20 cellular contexts compared by ENCODE assay signal in genomic region chr10:99538287-99538917, GRCh38. TPM values are rescaled to one million over a fixed set of nuclear protein-coding genes. Genes with fewer than 3 reads are reported as not detected.
"Had no signal": no experiment of that assay in that cellular context is flagged by ENCODE, and none has a peak within 500 bp of the region (broad histone marks: within the 10 kb centered on the region; RNA-seq: fewer than 3 reads in every experiment).

No MANE protein-coding gene starts in this region.

- H3K4me3 Mint-ChIP-seq: activated CD4-positive, alpha-beta T cell treated with anti-CD3 and anti-CD28 coated beads for 36 hours; activated naive CD8-positive, alpha-beta T cell; T-helper 2 cell treated with Interferon-gamma antibody and Interleukin-4, amounts not matched to agents 5 μg/mL and 100 μg/mL, for 36 hours had no signal

- ATAC-seq: activated CD4-positive, alpha-beta T cell treated with anti-CD3 and anti-CD28 coated beads for 36 hours; gastroesophageal sphincter; heart left ventricle; naive thymus-derived CD4-positive, alpha-beta T cell; sciatic nerve had no signal

- H3K4me3 ChIP-seq: esophagus muscularis mucosa, gastroesophageal sphincter, heart left ventricle, tibial artery, uterus had no signal

- H3K27ac ChIP-seq: brain microvascular endothelial cell, esophagus muscularis mucosa, gastroesophageal sphincter, tibial artery, uterus had no signal

- FAIRE-seq: colon, TTC549 had no signal

- H3K27ac Mint-ChIP-seq: activated CD4-positive, alpha-beta T cell treated with anti-CD3 and anti-CD28 coated beads for 36 hours; activated naive CD8-positive, alpha-beta T cell; naive thymus-derived CD4-positive, alpha-beta T cell had no signal

- DNase-seq: activated CD4-positive, alpha-beta T cell treated with anti-CD3 and anti-CD28 coated beads for 36 hours; activated CD4-positive, alpha-beta T cell treated with anti-CD3 and anti-CD28 coated beads, Interleukin-2, amount 50 U/mL, for 48 hours; activated gamma-delta T cell; brain microvascular endothelial cell; central memory CD4-positive, alpha-beta T cell; heart left ventricle; mesendoderm; naive thymus-derived CD4-positive, alpha-beta T cell; stimulated activated CD4-positive, alpha-beta T cell treated with anti-CD3 and anti-CD28 coated beads, Interleukin-2, amount 100 ng/mL, for 24 hours; stimulated activated naive CD4-positive, alpha-beta T cell treated with Interleukin-2 at 50 U/mL for 16 hours; tibial artery; uterus had no signal

- H3K36me3 Mint-ChIP-seq: activated naive CD8-positive, alpha-beta T cell; naive thymus-derived CD4-positive, alpha-beta T cell had no signal

- H3K9me3 Mint-ChIP-seq: T-helper 2 cell treated with Interferon-gamma antibody and Interleukin-4, amounts not matched to agents 5 μg/mL and 100 μg/mL, for 36 hours had no signal

- H3K9me3 ChIP-seq: esophagus muscularis mucosa, gastroesophageal sphincter, heart left ventricle, tibial artery, uterus had no signal

- H3K36me3 ChIP-seq: brain microvascular endothelial cell, esophagus muscularis mucosa, gastroesophageal sphincter, heart left ventricle, tibial artery, uterus had no signal

RNA-seq across cellular contexts. Expression of gene NKX2-3, which starts 5.7 kb away (rescaled TPM):
- total RNA-seq: activated CD4-positive, alpha-beta T cell treated with anti-CD3 and anti-CD28 coated beads for 36 hours; heart left ventricle; naive thymus-derived CD4-positive, alpha-beta T cell; sciatic nerve; subcutaneous adipose tissue; uterus had no signal
